In the genomic region with DNA sequence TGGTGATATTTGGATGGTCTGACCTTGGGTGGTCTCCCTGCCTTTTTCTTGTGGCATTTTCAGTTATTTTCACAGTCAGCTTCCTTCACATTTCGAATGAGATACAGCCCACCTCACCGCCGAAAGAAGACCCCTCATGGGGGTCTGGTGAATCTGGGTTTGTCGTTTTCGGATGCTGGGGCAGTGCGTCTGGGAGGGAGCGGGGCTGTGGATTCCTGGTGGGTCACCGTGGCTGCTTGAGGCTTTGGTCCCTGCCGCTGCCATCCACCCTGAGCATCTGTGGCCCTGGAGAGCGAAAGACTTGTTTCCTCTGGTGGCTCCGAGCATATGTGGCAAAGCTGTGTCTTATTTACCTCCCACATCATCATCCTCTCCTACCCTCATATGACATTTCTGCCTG, we compare ENCODE assay signal across 31 cellular contexts. TPM values are rescaled to one million over a fixed set of nuclear protein-coding genes. Genes with fewer than 3 reads are reported as not detected.
DNase-seq lines count a peak whose midpoint lies in the region; ATAC-seq, FAIRE-seq and TF ChIP-seq lines count a peak whose summit lies in the region.
"Had no signal": no experiment of that assay in that cellular context is flagged by ENCODE, and none has a peak within 500 bp of the region (broad histone marks: within the 10 kb centered on the region; RNA-seq: fewer than 3 reads in every experiment).

No MANE protein-coding gene starts in this region.

- H3K36me3 ChIP-seq in trophoblast cell (ENCODE audit: control insufficient read depth in 1 of 2, insufficient read depth in 2 of 2, low read length in 2 of 2) (no peaks in the 10 kb centered on the region), spleen (peaks cover 0 to 22% (median 0%) of the 10 kb centered on the region in 6 donors)
- H3K36me3 ChIP-seq: BE2C had no signal

- no peak overlapping the region for H4K8ac ChIP-seq in trophoblast cell (ENCODE audit: low read depth, low read length)

- H3K27ac Mint-ChIP-seq in WTC11 (peak overlapping the region; percentile 55; the same call in 1 of the 2 replicates), progenitor cell of endocrine pancreas (peak overlapping the region; percentile 12)
- H3K27ac Mint-ChIP-seq: CD4-positive, alpha-beta T cell; CD8-positive, alpha-beta T cell had no signal

- H2AK5ac ChIP-seq in trophoblast cell (ENCODE audit: low read length), result no peak overlapping the region

- H3K27me3 Mint-ChIP-seq in WTC11 (ENCODE audit: low read depth) (no peaks in the 10 kb centered on the region), progenitor cell of endocrine pancreas (no peaks in the 10 kb centered on the region)
- H3K27me3 Mint-ChIP-seq: CD4-positive, alpha-beta T cell had no signal

- H3K27me3 ChIP-seq in trophoblast cell (ENCODE audit: insufficient read depth, low read length) (no peaks in the 10 kb centered on the region), spleen (replicated peaks in 1 of 7) (no peaks in the 10 kb centered on the region)
- H3K27me3 ChIP-seq: BE2C, BLaER1 had no signal

- CTCF ChIA-PET in WTC11 (lab: Charles Lee), result interaction anchor here (0.6 kb wide), 1 partner anchor 27 kb away, joined by 3 read pairs; no protein-coding TSS in a partner anchor

- POLR2A ChIA-PET in WTC11 (lab: Charles Lee), result no interaction called here

- H3K9me3 Mint-ChIP-seq in WTC11 (peaks cover 8% of the 10 kb centered on the region), progenitor cell of endocrine pancreas (ENCODE audit: low read depth) (peaks cover 9% of the 10 kb centered on the region)

- H3K4me1 ChIP-seq in trophoblast cell (ENCODE audit: control insufficient read depth in 1 of 2, insufficient read depth in 2 of 2, low read length in 2 of 2) (no peaks in the 10 kb centered on the region), spleen (no peaks in the 10 kb centered on the region)
- H3K4me1 ChIP-seq: BE2C, Caco-2 had no signal

- no peak for TF ChIP-seq CTCF in WTC11 (IDR thresholded peaks at IDR 0.05)
- no peak for TF ChIP-seq CTCF in progenitor cell of endocrine pancreas (IDR thresholded peaks at IDR 0.05; ENCODE audit: unreplicated experiment)
- TF ChIP-seq CTCF in spleen (IDR thresholded peaks at IDR 0.05 in 8 of 11, conservative IDR thresholded peaks at IDR 0.05 in 3 of 11), result no peak
- no peak for TF ChIP-seq CTCF in D721Med (IDR thresholded peaks at IDR 0.05; ENCODE audit: insufficient read depth, missing control alignments)

- ATAC-seq in WTC11 (no peak), HG02884 (IDR thresholded peaks at IDR 0.05; ENCODE audit: unreplicated experiment) (no peak)
- ATAC-seq: CD8-positive, alpha-beta T cell; GM12878 had no signal

- TF ChIP-seq POLR2A in spleen (IDR thresholded peaks at IDR 0.05), result no peak

- H3K18ac ChIP-seq in trophoblast cell (ENCODE audit: low read length), result no peak overlapping the region

- intact Hi-C loops in spleen (cut with DNase I; ENCODE audit: low total_unique reads), result no loop called here

- H3K9ac ChIP-seq in trophoblast cell (ENCODE audit: low read length), result no peak overlapping the region
- H3K9ac ChIP-seq: BLaER1 had no signal

- no peak overlapping the region for H3K14ac ChIP-seq in trophoblast cell (ENCODE audit: low read length)

- H2BK5ac ChIP-seq in trophoblast cell (ENCODE audit: low read depth, low read length, poor library complexity), result no peak overlapping the region

- no peak for DNase-seq in WTC11 (ENCODE audit: low spot score)
- no peak for DNase-seq in trophoblast cell
- no peak for DNase-seq in progenitor cell of endocrine pancreas (ENCODE audit: low spot score, unreplicated experiment)
- peak; percentile 51 for DNase-seq in spleen
- no peak for DNase-seq in kidney tubule cell (ENCODE audit: low spot score)
- DNase-seq in nucleus accumbens (lab: John Stamatoyannopoulos, UW), result no peak
- no peak for DNase-seq in D721Med (ENCODE audit: insufficient read length, low spot score)
- DNase-seq: 8988T; ACHN; BE2C; C1 segment of cervical spinal cord; Caco-2; Calu3; CD4-positive, alpha-beta T cell; CD8-positive, alpha-beta T cell; DMS 273 treated with DMSO at 0.1 percent for 48 hours; DMS153; DMS53; DMS79; DND-41; EL; GDM1 had no signal

- H3K4ac ChIP-seq in trophoblast cell (ENCODE audit: low read depth, low read length), result no peak overlapping the region

- FAIRE-seq in D721Med (lab: Jason Lieb, UNC), result no peak
- FAIRE-seq: A204.1, GM12878, GM12892, GM18507 had no signal

- H3K4me2 ChIP-seq in trophoblast cell (ENCODE audit: low read length), result no peak overlapping the region
- H3K4me2 ChIP-seq: BLaER1 had no signal

- H3K4me1 Mint-ChIP-seq in WTC11 (peaks cover 4% of the 10 kb centered on the region; the same call in 1 of the 2 replicates), progenitor cell of endocrine pancreas (ENCODE audit: low read depth) (no peaks in the 10 kb centered on the region)

- no peak overlapping the region for H3K4me3 ChIP-seq in trophoblast cell (ENCODE audit: low read depth, low read length)
- H3K4me3 ChIP-seq in spleen, result no peak overlapping the region
- H3K4me3 ChIP-seq: BLaER1, GM12878 had no signal

- no peak overlapping the region for H2AFZ ChIP-seq in trophoblast cell (ENCODE audit: insufficient read depth, low read length, poor library complexity)

- H4K12ac ChIP-seq in trophoblast cell (ENCODE audit: low read depth, low read length), result no peak overlapping the region

- H3K27ac ChIP-seq in trophoblast cell (ENCODE audit: low read depth, low read length), result no peak overlapping the region
- H3K27ac ChIP-seq in spleen, result no peak overlapping the region
- H3K27ac ChIP-seq: BLaER1 had no signal

- peaks cover 23% of the 10 kb centered on the region for H3K36me3 Mint-ChIP-seq in WTC11
- H3K36me3 Mint-ChIP-seq in progenitor cell of endocrine pancreas (ENCODE audit: insufficient read depth), result peaks cover 12% of the 10 kb centered on the region

- H2BK12ac ChIP-seq in trophoblast cell (ENCODE audit: low read length), result no peak overlapping the region

- no peaks in the 10 kb centered on the region for H3K79me2 ChIP-seq in trophoblast cell (ENCODE audit: control insufficient read depth, insufficient read depth, low read length, poor library complexity)

- no peak overlapping the region for H4K91ac ChIP-seq in trophoblast cell (ENCODE audit: low read depth, low read length)

- no peaks in the 10 kb centered on the region for H3K9me3 ChIP-seq in trophoblast cell (ENCODE audit: insufficient read depth, low read depth, low read length)
- peaks cover 0 to 10% (median 7%) of the 10 kb centered on the region in 8 donors for H3K9me3 ChIP-seq in spleen

- H2BK120ac ChIP-seq in trophoblast cell (ENCODE audit: insufficient read depth, low read length, poor library complexity), result no peak overlapping the region

- peak overlapping the region; percentile 99 for H3K23ac ChIP-seq in trophoblast cell (ENCODE audit: low read length)

- H3K79me1 ChIP-seq in trophoblast cell (ENCODE audit: low read length), result no peaks in the 10 kb centered on the region

- no CpG with 5 or more reads among the region's 11 CpGs for WGBS in trophoblast cell (ENCODE audit: extremely low coverage, insufficient coverage, insufficient read length)
- 89 to 92% (median 90%) methylated on average over 11 of the region's 11 CpGs for WGBS in spleen, 5 donors

- H3K4me3 Mint-ChIP-seq in WTC11 (no peak overlapping the region), progenitor cell of endocrine pancreas (ENCODE audit: low read depth) (no peak overlapping the region)
- H3K4me3 Mint-ChIP-seq: CD4-positive, alpha-beta T cell; CD8-positive, alpha-beta T cell had no signal

TF ChIP-seq in WTC11, 78 proteins besides CTCF, POLR2A, EP300 and RAD21 (continues in another document):
- TF ChIP-seq ZNF423 (CRISPR knock-in tag; IDR thresholded peaks at IDR 0.05), result no peak
- TF ChIP-seq ZNF263 (CRISPR knock-in tag; IDR thresholded peaks at IDR 0.05; ENCODE audit: low read depth), result no peak
- no peak for TF ChIP-seq ZNF232 (CRISPR knock-in tag; IDR thresholded peaks at IDR 0.05)
- TF ChIP-seq ESRRA (CRISPR knock-in tag; IDR thresholded peaks at IDR 0.05; ENCODE audit: borderline replicate concordance), result no peak
- TF ChIP-seq NR3C1 (CRISPR knock-in tag; conservative IDR thresholded peaks at IDR 0.05; ENCODE audit: low read depth), result no peak
- no peak for TF ChIP-seq EMX1 (CRISPR knock-in tag; IDR thresholded peaks at IDR 0.05)
- TF ChIP-seq, protein P1, sequence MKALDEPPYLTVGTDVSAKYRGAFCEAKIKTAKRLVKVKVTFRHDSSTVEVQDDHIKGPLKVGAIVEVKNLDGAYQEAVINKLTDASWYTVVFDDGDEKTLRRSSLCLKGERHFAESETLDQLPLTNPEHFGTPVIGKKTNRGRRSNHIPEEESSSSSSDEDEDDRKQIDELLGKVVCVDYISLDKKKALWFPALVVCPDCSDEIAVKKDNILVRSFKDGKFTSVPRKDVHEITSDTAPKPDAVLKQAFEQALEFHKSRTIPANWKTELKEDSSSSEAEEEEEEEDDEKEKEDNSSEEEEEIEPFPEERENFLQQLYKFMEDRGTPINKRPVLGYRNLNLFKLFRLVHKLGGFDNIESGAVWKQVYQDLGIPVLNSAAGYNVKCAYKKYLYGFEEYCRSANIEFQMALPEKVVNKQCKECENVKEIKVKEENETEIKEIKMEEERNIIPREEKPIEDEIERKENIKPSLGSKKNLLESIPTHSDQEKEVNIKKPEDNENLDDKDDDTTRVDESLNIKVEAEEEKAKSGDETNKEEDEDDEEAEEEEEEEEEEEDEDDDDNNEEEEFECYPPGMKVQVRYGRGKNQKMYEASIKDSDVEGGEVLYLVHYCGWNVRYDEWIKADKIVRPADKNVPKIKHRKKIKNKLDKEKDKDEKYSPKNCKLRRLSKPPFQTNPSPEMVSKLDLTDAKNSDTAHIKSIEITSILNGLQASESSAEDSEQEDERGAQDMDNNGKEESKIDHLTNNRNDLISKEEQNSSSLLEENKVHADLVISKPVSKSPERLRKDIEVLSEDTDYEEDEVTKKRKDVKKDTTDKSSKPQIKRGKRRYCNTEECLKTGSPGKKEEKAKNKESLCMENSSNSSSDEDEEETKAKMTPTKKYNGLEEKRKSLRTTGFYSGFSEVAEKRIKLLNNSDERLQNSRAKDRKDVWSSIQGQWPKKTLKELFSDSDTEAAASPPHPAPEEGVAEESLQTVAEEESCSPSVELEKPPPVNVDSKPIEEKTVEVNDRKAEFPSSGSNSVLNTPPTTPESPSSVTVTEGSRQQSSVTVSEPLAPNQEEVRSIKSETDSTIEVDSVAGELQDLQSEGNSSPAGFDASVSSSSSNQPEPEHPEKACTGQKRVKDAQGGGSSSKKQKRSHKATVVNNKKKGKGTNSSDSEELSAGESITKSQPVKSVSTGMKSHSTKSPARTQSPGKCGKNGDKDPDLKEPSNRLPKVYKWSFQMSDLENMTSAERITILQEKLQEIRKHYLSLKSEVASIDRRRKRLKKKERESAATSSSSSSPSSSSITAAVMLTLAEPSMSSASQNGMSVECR (CRISPR knock-in tag; IDR thresholded peaks at IDR 0.05; ENCODE audit: borderline replicate concordance), result no peak

RNA-seq across cellular contexts. Expression of a gene that starts 43.1 kb away (rescaled TPM):
- total RNA-seq in WTC11 (2021) (33.2 to 42.4 TPM (median 41.1 TPM) in 3 replicates), progenitor cell of endocrine pancreas (15.2 and 16.9 TPM in 2 replicates), spleen (10 to 100 TPM; 16.8 to 27.9 (median 24.2) TPM)
- 7.4 and 7.6 TPM in 2 replicates for polyA plus RNA-seq in trophoblast cell (2013)
- 10 to 100 TPM; 18.1 to 36.8 (median 21.4) TPM for polyA plus RNA-seq in spleen

RNA-seq across cellular contexts. Expression of a gene that starts 54.9 kb away (rescaled TPM):
- total RNA-seq in WTC11 (2021), result 30.8 to 57.7 TPM (median 31.0 TPM) in 3 replicates
- polyA plus RNA-seq in trophoblast cell (2013), result 0.07 and 0.10 TPM in 2 replicates
- not detected in 2 replicates for total RNA-seq in progenitor cell of endocrine pancreas
- not detected for total RNA-seq in spleen
- not detected for polyA plus RNA-seq in spleen
- total RNA-seq: A673; Calu3; CD4-positive, alpha-beta T cell; CD8-positive, alpha-beta T cell; Daoy; GM12878 had no signal
- polyA plus RNA-seq: AG04450, GM12878 had no signal

Comparison
In these comparisons a context has a peak if more than half of its experiments do, and no peak if none do; other contexts are left out.
1. RNA of a gene that starts 54.9 kb away (total RNA-seq): 30.8 to 57.7 TPM in WTC11; not detected in progenitor cell of endocrine pancreas and not detected in spleen; every median in the first group is over 10 times any median in the second.